In genomic region chr13:94188173-94188869, GRCh38 we compare ENCODE assay signal across 18 cellular contexts.
"Had no signal": no experiment of that assay in that cellular context is flagged by ENCODE, and none has a peak within 500 bp of the region (broad histone marks: within the 10 kb centered on the region; RNA-seq: fewer than 3 reads in every experiment).

No MANE protein-coding gene starts in this region.

- H3K27ac ChIP-seq: ovary, right lobe of liver, stomach, testis, upper lobe of left lung had no signal

- H3K27ac Mint-ChIP-seq: activated T-cell treated with anti-CD3 and anti-CD28 coated beads, Interleukin-2, amount 50 U/mL, for 24 hours; memory B cell; nephron progenitor cell had no signal

- ATAC-seq: esophagus mucosa, left ventricle myocardium superior, right lobe of liver had no signal

- H3K4me3 ChIP-seq: ovary, right lobe of liver, stomach, testis, upper lobe of left lung had no signal

- H3K36me3 Mint-ChIP-seq: memory B cell had no signal

- H3K9me3 ChIP-seq: ovary, right lobe of liver, stomach, testis, upper lobe of left lung had no signal

- H3K27me3 Mint-ChIP-seq: activated T-cell treated with anti-CD3 and anti-CD28 coated beads, Interleukin-2, amount 50 U/mL, for 24 hours; memory B cell had no signal

- H3K4me3 Mint-ChIP-seq: activated T-cell treated with anti-CD3 and anti-CD28 coated beads, Interleukin-2, amount 50 U/mL, for 24 hours; memory B cell; nephron progenitor cell had no signal

- H3K36me3 ChIP-seq: ovary, right lobe of liver, stomach, upper lobe of left lung had no signal

- DNase-seq: activated CD4-positive, alpha-beta T cell treated with anti-CD3 and anti-CD28 coated beads for 1 hour; activated CD4-positive, alpha-beta T cell treated with anti-CD3 and anti-CD28 coated beads, Interleukin-2, amount 50 U/mL, for 48 hours; activated naive CD4-positive, alpha-beta T cell treated with anti-CD3 and anti-CD28 coated beads, Interleukin-2, amount 50 U/mL, for 16 hours; activated T-cell treated with anti-CD3 and anti-CD28 coated beads, Interleukin-2, amount 50 U/mL, for 24 hours; hippocampal formation; kidney glomerular epithelial cell; left ventricle myocardium superior; nephron progenitor cell; ovary; right lobe of liver; stimulated activated CD4-positive, alpha-beta T cell treated with anti-CD3 and anti-CD28 coated beads, Interleukin-1b, Interleukin-23, amount 100 ng/mL, for 48 hours; stomach; T-helper 1 cell; T1000; testis; upper lobe of left lung had no signal

- H3K4me1 Mint-ChIP-seq: memory B cell had no signal

- H3K9me3 Mint-ChIP-seq: activated T-cell treated with anti-CD3 and anti-CD28 coated beads, Interleukin-2, amount 50 U/mL, for 24 hours had no signal

- H3K4me1 ChIP-seq: right lobe of liver, stomach, testis, upper lobe of left lung had no signal

- H3K27me3 ChIP-seq: ovary, right lobe of liver, stomach, testis, upper lobe of left lung had no signal
